ENCODE assay signal across 27 cellular contexts in the genomic region with DNA sequence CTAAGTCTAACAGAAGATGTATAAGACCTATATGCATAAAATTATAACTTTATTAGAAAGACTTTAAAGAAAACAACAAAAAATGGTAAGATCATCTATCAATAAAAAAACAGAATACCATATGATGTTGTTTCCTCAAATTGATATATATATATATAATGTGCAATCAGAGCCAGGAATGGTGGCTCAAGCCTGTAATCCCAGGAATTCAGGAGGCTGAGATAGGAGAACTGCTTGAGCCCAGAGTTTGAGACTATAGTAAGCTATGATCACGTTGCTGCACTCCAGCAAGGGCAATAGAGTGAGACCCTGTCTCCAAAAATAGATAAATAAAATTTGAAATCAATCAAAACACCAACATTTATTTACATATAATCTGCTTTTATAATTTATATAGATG. TPM values are rescaled to one million over a fixed set of nuclear protein-coding genes. Genes with fewer than 3 reads are reported as not detected.
DNase-seq lines count a peak whose midpoint lies in the region; FAIRE-seq and TF ChIP-seq lines count a peak whose summit lies in the region.
"Had no signal": no experiment of that assay in that cellular context is flagged by ENCODE, and none has a peak within 500 bp of the region (broad histone marks: within the 10 kb centered on the region; RNA-seq: fewer than 3 reads in every experiment).

No MANE protein-coding gene starts in this region.

- TF ChIP-seq CTCF in osteoblast (IDR thresholded peaks at IDR 0.05; ENCODE audit: extremely low read depth, low read depth, low read length): no peak
- TF ChIP-seq CTCF in Peyer's patch (IDR thresholded peaks at IDR 0.05): no peak

- H3K4me1 Mint-ChIP-seq in activated CD4-positive, alpha-beta T cell treated with anti-CD3 and anti-CD28 coated beads, Interleukin-2, amount 10 ng/mL, durations not matched to agents 24 days and 14 days: peaks cover 67% of the 10 kb centered on the region
- peaks cover 45 to 80% (median 69%) of the 10 kb centered on the region in 4 donors for H3K4me1 Mint-ChIP-seq in CD4-positive, alpha-beta memory T cell
- H3K4me1 Mint-ChIP-seq: GM23338, H9 had no signal

- no peak overlapping the region for H3K4me3 ChIP-seq in CD4-positive, alpha-beta memory T cell (ENCODE audit: low read length in 2 of 2)
- H3K4me3 ChIP-seq in osteoblast (ENCODE audit: insufficient read depth, low read length): no peak overlapping the region
- no peak overlapping the region for H3K4me3 ChIP-seq in Peyer's patch
- H3K4me3 ChIP-seq: GM23338, MG63, SJCRH30 had no signal

- no peak overlapping the region for H3K27ac Mint-ChIP-seq in activated CD4-positive, alpha-beta T cell treated with anti-CD3 and anti-CD28 coated beads, Interleukin-2, amount 10 ng/mL, durations not matched to agents 24 days and 14 days
- peak overlapping the region in 4 of 7 donors; percentile 29 to 92 (median 41) for H3K27ac Mint-ChIP-seq in CD4-positive, alpha-beta memory T cell
- H3K27ac Mint-ChIP-seq: GM23338, H9 had no signal

- no peak for TF ChIP-seq POLR2A in Peyer's patch (IDR thresholded peaks at IDR 0.05)

- no peak overlapping the region for H2AFZ ChIP-seq in osteoblast (ENCODE audit: low read length)
- H2AFZ ChIP-seq: GM23338 had no signal

- H3K4me1 ChIP-seq in CD4-positive, alpha-beta memory T cell (ENCODE audit: insufficient read depth, low read length): peaks cover 87% of the 10 kb centered on the region
- H3K4me1 ChIP-seq in osteoblast (ENCODE audit: insufficient read depth, low read length) (peaks cover 4% of the 10 kb centered on the region), Peyer's patch (peaks cover 0 to 10% (median 2%) of the 10 kb centered on the region in 4 donors)
- H3K4me1 ChIP-seq: BE2C had no signal

- FAIRE-seq in colon (lab: Jason Lieb, UNC): peak; percentile 18
- FAIRE-seq: G401.6 had no signal

- DNase-seq in activated CD4-positive, alpha-beta T cell treated with anti-CD3 and anti-CD28 coated beads, Interleukin-2, amount 10 ng/mL, durations not matched to agents 24 days and 14 days: peak; percentile 51
- no peak for DNase-seq in activated CD4-positive, alpha-beta T cell treated with anti-CD3 and anti-CD28 coated beads for 1 hour
- DNase-seq in CD4-positive, alpha-beta memory T cell: no peak
- DNase-seq in osteoblast (ENCODE audit: insufficient read length, low spot score, missing footprints) (peak; percentile 23), Peyer's patch (no peak), midbrain (lab: John Stamatoyannopoulos, UW) (no peak)
- DNase-seq: ACHN; BE2C; COR-L47; H9; IMR-90; KG1; MG63; NCI-H1105 treated with DMSO at 0.1 percent for 48 hours; NCI-H146; NCI-H1930; NCI-H2107; NCI-H524 treated with DMSO at 0.1 percent for 48 hours; NCI-H82; NK-92 treated with Interleukin-12 subunit alpha and Interleukin-12 subunit beta, amount 100 ng/mL, for 24 hours; PC-3; SJCRH30 had no signal

- no peak overlapping the region for H3K4me2 ChIP-seq in osteoblast (ENCODE audit: insufficient read depth, low read length)
- H3K4me2 ChIP-seq: GM23338 had no signal

- H3K9me3 Mint-ChIP-seq in activated CD4-positive, alpha-beta T cell treated with anti-CD3 and anti-CD28 coated beads, Interleukin-2, amount 10 ng/mL, durations not matched to agents 24 days and 14 days: peaks cover 3% of the 10 kb centered on the region
- peaks cover 3 to 31% (median 17%) of the 10 kb centered on the region in 8 donors for H3K9me3 Mint-ChIP-seq in CD4-positive, alpha-beta memory T cell

- no peaks in the 10 kb centered on the region for H3K79me2 ChIP-seq in osteoblast (ENCODE audit: insufficient read depth, low read length)

- intact Hi-C loops in activated CD4-positive, alpha-beta T cell treated with anti-CD3 and anti-CD28 coated beads, Interleukin-2, amount 10 ng/mL, durations not matched to agents 24 days and 14 days (cut with micrococcal nuclease): no loop called here
- intact Hi-C loops in CD4-positive, alpha-beta memory T cell (cut with micrococcal nuclease): loop anchor here (10.0 kb wide), 1 partner anchor 200 kb away; a partner anchor contains a TSS

- peak overlapping the region; percentile 40 for H3K4me3 Mint-ChIP-seq in activated CD4-positive, alpha-beta T cell treated with anti-CD3 and anti-CD28 coated beads, Interleukin-2, amount 10 ng/mL, durations not matched to agents 24 days and 14 days
- no peak overlapping the region for H3K4me3 Mint-ChIP-seq in CD4-positive, alpha-beta memory T cell
- H3K4me3 Mint-ChIP-seq: CD14-positive monocyte, GM23338, H9 had no signal

- CTCF ChIA-PET in CD4-positive, alpha-beta memory T cell (lab: Charles Lee; ENCODE audit: partially characterized antibody): interaction anchor here (0.7 to 5.6 kb wide), 6 partner anchors 11 to 97 kb away, joined by 3 to 21 read pairs (median 4); a partner anchor contains a TSS

- peaks cover 74% of the 10 kb centered on the region for H3K36me3 ChIP-seq in CD4-positive, alpha-beta memory T cell (ENCODE audit: insufficient read depth, low read length)
- H3K36me3 ChIP-seq in osteoblast (ENCODE audit: insufficient read depth, low read length): no peaks in the 10 kb centered on the region
- peaks cover 0 to 19% (median 0%) of the 10 kb centered on the region in 3 donors for H3K36me3 ChIP-seq in Peyer's patch
- H3K36me3 ChIP-seq: BE2C, MG63, SJCRH30 had no signal

- no peaks in the 10 kb centered on the region for H3K27me3 Mint-ChIP-seq in activated CD4-positive, alpha-beta T cell treated with anti-CD3 and anti-CD28 coated beads, Interleukin-2, amount 10 ng/mL, durations not matched to agents 24 days and 14 days
- no peaks in the 10 kb centered on the region for H3K27me3 Mint-ChIP-seq in CD4-positive, alpha-beta memory T cell

- peaks cover 84% of the 10 kb centered on the region for H3K36me3 Mint-ChIP-seq in activated CD4-positive, alpha-beta T cell treated with anti-CD3 and anti-CD28 coated beads, Interleukin-2, amount 10 ng/mL, durations not matched to agents 24 days and 14 days (ENCODE audit: low read depth)
- peaks cover 87 to 93% of the 10 kb centered on the region in 2 donors for H3K36me3 Mint-ChIP-seq in CD4-positive, alpha-beta memory T cell

- no peak overlapping the region for H3K27ac ChIP-seq in CD4-positive, alpha-beta memory T cell (ENCODE audit: low read depth, low read length)
- H3K27ac ChIP-seq in osteoblast (ENCODE audit: low read depth, low read length) (no peak overlapping the region), Peyer's patch (no peak overlapping the region)
- H3K27ac ChIP-seq: 22Rv1, SJCRH30 had no signal

- H3K9me3 ChIP-seq in CD4-positive, alpha-beta memory T cell (ENCODE audit: control insufficient read depth in 1 of 2, low read length in 2 of 2): no peaks in the 10 kb centered on the region
- H3K9me3 ChIP-seq in osteoblast (ENCODE audit: low read depth, low read length) (no peaks in the 10 kb centered on the region), Peyer's patch (peaks cover 0 to 7% (median 3%) of the 10 kb centered on the region in 4 donors)
- H3K9me3 ChIP-seq: BE2C, MG63 had no signal

- POLR2A ChIA-PET in CD4-positive, alpha-beta memory T cell (lab: Charles Lee; ENCODE audit: partially characterized antibody): interaction anchor here (0.9 to 27.4 kb wide), 4 partner anchors 11 to 97 kb away, joined by 4 to 1017 read pairs (median 408); a partner anchor contains a TSS

- H3K27me3 ChIP-seq in CD4-positive, alpha-beta memory T cell (ENCODE audit: insufficient read depth, low read length): no peaks in the 10 kb centered on the region
- H3K27me3 ChIP-seq in osteoblast (ENCODE audit: insufficient read depth, low read length) (no peaks in the 10 kb centered on the region), Peyer's patch (no peaks in the 10 kb centered on the region)
- H3K27me3 ChIP-seq: BE2C, MG63, SJCRH30 had no signal

- H4K20me1 ChIP-seq in osteoblast (ENCODE audit: insufficient read depth, low read length): no peaks in the 10 kb centered on the region

RNA-seq across cellular contexts. Expression of a gene that starts 19.5 kb away (rescaled TPM):
- 320 and 321 TPM in 2 replicates for total RNA-seq in activated CD4-positive, alpha-beta T cell treated with anti-CD3 and anti-CD28 coated beads, Interleukin-2, amount 10 ng/mL, durations not matched to agents 24 days and 14 days
- 100 to 1,000 TPM; 231 to 248 TPM for total RNA-seq in CD4-positive, alpha-beta memory T cell
- 100 to 1,000 TPM; 163 to 176 TPM for polyA plus RNA-seq in CD4-positive, alpha-beta memory T cell
- total RNA-seq in osteoblast: 1.2 and 1.4 TPM in 2 replicates
- 100 to 1,000 TPM in 1 of 4 donors, 10 to 100 TPM in 3; 11.8 to 182 (median 21.0) TPM for total RNA-seq in Peyer's patch
- total RNA-seq: GM23338, IMR-90 had no signal
- polyA plus RNA-seq: GM23338, IMR-90 had no signal

Comparison
In these comparisons a context has a peak if more than half of its experiments do, and no peak if none do; other contexts are left out.
1. DNase-seq: peak in activated CD4-positive, alpha-beta T cell treated with anti-CD3 and anti-CD28 coated beads, Interleukin-2, amount 10 ng/mL, durations not matched to agents 24 days and 14 days (single experiment) and osteoblast (single experiment); none in activated CD4-positive, alpha-beta T cell treated with anti-CD3 and anti-CD28 coated beads for 1 hour (single experiment), CD4-positive, alpha-beta memory T cell (0 of 5), Peyer's patch (0 of 3) and midbrain (single experiment).